ENCODE assay signal across 26 cellular contexts in the genomic region with DNA sequence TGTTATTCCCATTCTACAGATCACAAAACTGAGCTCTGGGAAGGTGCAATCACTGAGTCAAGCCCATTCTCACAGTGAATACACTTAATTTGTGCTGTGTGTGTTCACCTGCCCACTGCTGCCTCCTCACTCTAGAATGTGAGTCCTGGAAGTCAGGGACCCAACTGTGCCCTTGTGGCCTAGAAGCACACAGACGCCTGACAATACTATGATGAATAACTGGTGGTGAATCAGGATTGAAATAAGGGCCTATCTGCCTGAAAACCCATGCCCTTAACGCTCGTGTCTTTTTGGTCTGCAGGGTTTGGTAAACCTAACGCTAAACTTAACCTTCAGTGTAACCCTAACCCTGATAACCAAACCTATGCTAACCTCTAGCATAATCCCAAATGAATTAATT.
A peak's percentile ranks its signal among the peaks of the same experiment; 100 is the strongest.
DNase-seq lines count a peak whose midpoint lies in the region; ATAC-seq and TF ChIP-seq lines count a peak whose summit lies in the region.
"Had no signal": no experiment of that assay in that cellular context is flagged by ENCODE, and none has a peak within 500 bp of the region (broad histone marks: within the 10 kb centered on the region; RNA-seq: fewer than 3 reads in every experiment).

No MANE protein-coding gene starts in this region.

- H3K4me1 Mint-ChIP-seq in neural progenitor cell (peaks cover 52% of the 10 kb centered on the region), type B pancreatic cell (ENCODE audit: unreplicated experiment) (peaks cover 40% of the 10 kb centered on the region)
- H3K4me1 Mint-ChIP-seq in activated naive CD8-positive, alpha-beta T cell treated with anti-CD3 and anti-CD28 coated beads for 36 hours, result no peaks in the 10 kb centered on the region
- H3K4me1 Mint-ChIP-seq: CD4-positive, alpha-beta memory T cell; stimulated activated naive CD8-positive, alpha-beta T cell treated with anti-CD3 and anti-CD28 coated beads, Interleukin-15, amount 100 ng/mL, for 72 hours had no signal

- no peaks in the 10 kb centered on the region for H3K9me3 Mint-ChIP-seq in neural progenitor cell
- H3K9me3 Mint-ChIP-seq in type B pancreatic cell, result no peaks in the 10 kb centered on the region
- no peaks in the 10 kb centered on the region for H3K9me3 Mint-ChIP-seq in activated naive CD8-positive, alpha-beta T cell treated with anti-CD3 and anti-CD28 coated beads for 36 hours
- H3K9me3 Mint-ChIP-seq: activated T-cell treated with anti-CD3 and anti-CD28 coated beads, Interleukin-2, amount 50 U/mL, for 4 hours; CD4-positive, alpha-beta memory T cell; stimulated activated naive CD8-positive, alpha-beta T cell treated with anti-CD3 and anti-CD28 coated beads, Interleukin-15, amount 100 ng/mL, for 72 hours had no signal

- H3K27me3 ChIP-seq in heart right ventricle (no peaks in the 10 kb centered on the region), right atrium auricular region (no peaks in the 10 kb centered on the region), esophagus muscularis mucosa (no peaks in the 10 kb centered on the region), neural progenitor cell (no peaks in the 10 kb centered on the region), hepatocyte (no peaks in the 10 kb centered on the region)
- H3K27me3 ChIP-seq: brain microvascular endothelial cell, foreskin keratinocyte, sigmoid colon had no signal

- H3K4me3 ChIP-seq in heart right ventricle (peak overlapping the region in 2 of 10 donors; percentile 16 to 21), right atrium auricular region (no peak overlapping the region), esophagus muscularis mucosa (no peak overlapping the region), neural progenitor cell (peak overlapping the region; percentile 1), hepatocyte (no peak overlapping the region)
- H3K4me3 ChIP-seq: lung, sigmoid colon had no signal

- no peak for ATAC-seq in heart right ventricle
- ATAC-seq: activated T-cell treated with anti-CD3 and anti-CD28 coated beads, Interleukin-2, amount 50 U/mL, for 4 hours; foreskin keratinocyte; SK-N-SH treated with all-trans-retinoic acid at 6 μM for 48 hours; stimulated activated naive CD8-positive, alpha-beta T cell treated with anti-CD3 and anti-CD28 coated beads, Interleukin-15, amount 100 ng/mL, for 72 hours had no signal

- peak overlapping the region; percentile 63 for H3K4me2 ChIP-seq in neural progenitor cell
- H3K4me2 ChIP-seq in hepatocyte, result no peak overlapping the region

- H3K27me3 Mint-ChIP-seq in neural progenitor cell (ENCODE audit: insufficient read depth, low read depth) (peaks cover 2% of the 10 kb centered on the region), type B pancreatic cell (no peaks in the 10 kb centered on the region)
- no peaks in the 10 kb centered on the region for H3K27me3 Mint-ChIP-seq in activated naive CD8-positive, alpha-beta T cell treated with anti-CD3 and anti-CD28 coated beads for 36 hours
- H3K27me3 Mint-ChIP-seq: CD4-positive, alpha-beta memory T cell; stimulated activated naive CD8-positive, alpha-beta T cell treated with anti-CD3 and anti-CD28 coated beads, Interleukin-15, amount 100 ng/mL, for 72 hours had no signal

- H3K9me2 ChIP-seq in hepatocyte (replicated peaks; ENCODE audit: insufficient read depth), result no peaks in the 10 kb centered on the region

- H4K20me1 ChIP-seq in neural progenitor cell (ENCODE audit: low read depth) (peaks cover 58% of the 10 kb centered on the region), hepatocyte (ENCODE audit: insufficient read depth, poor library complexity, severe bottlenecking) (no peaks in the 10 kb centered on the region)

- no peak for TF ChIP-seq CTCF in heart right ventricle (IDR thresholded peaks at IDR 0.05)
- no peak for TF ChIP-seq CTCF in right atrium auricular region (IDR thresholded peaks at IDR 0.05)
- TF ChIP-seq CTCF in esophagus muscularis mucosa (IDR thresholded peaks at IDR 0.05), result no peak
- no peak for TF ChIP-seq CTCF in neural progenitor cell (IDR thresholded peaks at IDR 0.05)
- TF ChIP-seq CTCF in type B pancreatic cell (conservative IDR thresholded peaks at IDR 0.05), result no peak
- TF ChIP-seq CTCF in hepatocyte (IDR thresholded peaks at IDR 0.05; ENCODE audit: poor library complexity), result no peak

- WGBS in heart right ventricle, 2 donors, result 79% methylated on average over 4 of the region's 4 CpGs
- WGBS in esophagus muscularis mucosa, result 80% methylated on average over 4 of the region's 4 CpGs
- WGBS in hepatocyte (ENCODE audit: low lambda C conversion rate, missing lambda C conversion rate), result over 99% methylated on average over 4 of the region's 4 CpGs

- H3K4me1 ChIP-seq in heart right ventricle (peaks cover 8 to 71% (median 56%) of the 10 kb centered on the region in 9 donors), right atrium auricular region (peaks cover 0 to 40% of the 10 kb centered on the region in 2 donors), esophagus muscularis mucosa (peaks cover 24 to 40% (median 37%) of the 10 kb centered on the region in 4 donors), neural progenitor cell (peaks cover 27% of the 10 kb centered on the region), hepatocyte (ENCODE audit: insufficient read depth) (no peaks in the 10 kb centered on the region)
- H3K4me1 ChIP-seq: foreskin keratinocyte had no signal

- H3F3A ChIP-seq in neural progenitor cell (ENCODE audit: low read depth), result peaks cover 37% of the 10 kb centered on the region

- TF ChIP-seq POLR2A in esophagus muscularis mucosa (IDR thresholded peaks at IDR 0.05; ENCODE audit: low read depth), result no peak

- intact Hi-C loops in heart right ventricle (cut with DNase I) (loop anchor here in 5 of 10 donors (5.0 to 10.0 kb wide), 4 partner anchors 42 to 82 kb away; a partner anchor contains a TSS), esophagus muscularis mucosa (cut with DNase I) (no loop called here)

- H3K36me3 Mint-ChIP-seq in neural progenitor cell (peaks cover 17% of the 10 kb centered on the region), type B pancreatic cell (peaks cover 5% of the 10 kb centered on the region)
- no peaks in the 10 kb centered on the region for H3K36me3 Mint-ChIP-seq in activated naive CD8-positive, alpha-beta T cell treated with anti-CD3 and anti-CD28 coated beads for 36 hours
- H3K36me3 Mint-ChIP-seq: CD4-positive, alpha-beta memory T cell had no signal

- H3K27ac Mint-ChIP-seq in neural progenitor cell (peak overlapping the region; percentile 96), type B pancreatic cell (no peak overlapping the region)
- H3K27ac Mint-ChIP-seq in activated naive CD8-positive, alpha-beta T cell treated with anti-CD3 and anti-CD28 coated beads for 36 hours, result no peak overlapping the region
- H3K27ac Mint-ChIP-seq: CD4-positive, alpha-beta memory T cell had no signal

- H3K4me3 Mint-ChIP-seq in neural progenitor cell, result peak overlapping the region; percentile 60
- peak overlapping the region; percentile 26 for H3K4me3 Mint-ChIP-seq in type B pancreatic cell
- no peak overlapping the region for H3K4me3 Mint-ChIP-seq in activated naive CD8-positive, alpha-beta T cell treated with anti-CD3 and anti-CD28 coated beads for 36 hours
- H3K4me3 Mint-ChIP-seq: activated T-cell treated with anti-CD3 and anti-CD28 coated beads, Interleukin-2, amount 50 U/mL, for 4 hours; CD4-positive, alpha-beta memory T cell; stimulated activated naive CD8-positive, alpha-beta T cell treated with anti-CD3 and anti-CD28 coated beads, Interleukin-15, amount 100 ng/mL, for 72 hours had no signal

- no peak overlapping the region for H3K9ac ChIP-seq in neural progenitor cell

- H3K36me3 ChIP-seq in heart right ventricle, result no peaks in the 10 kb centered on the region
- no peaks in the 10 kb centered on the region for H3K36me3 ChIP-seq in right atrium auricular region
- no peaks in the 10 kb centered on the region for H3K36me3 ChIP-seq in esophagus muscularis mucosa
- no peaks in the 10 kb centered on the region for H3K36me3 ChIP-seq in neural progenitor cell
- H3K36me3 ChIP-seq in hepatocyte (replicated peaks; ENCODE audit: insufficient read depth, low read depth), result no peaks in the 10 kb centered on the region
- H3K36me3 ChIP-seq: brain microvascular endothelial cell, sigmoid colon had no signal

- TF ChIP-seq EP300 in esophagus muscularis mucosa (IDR thresholded peaks at IDR 0.05), result no peak

- peaks cover 68% of the 10 kb centered on the region for H3K79me2 ChIP-seq in neural progenitor cell (ENCODE audit: low read depth)
- H3K79me2 ChIP-seq in hepatocyte, result no peaks in the 10 kb centered on the region

- H3K27ac ChIP-seq in heart right ventricle (peak overlapping the region in 9 of 10 donors; percentile 36 to 78 (median 70)), right atrium auricular region (no peak overlapping the region), esophagus muscularis mucosa (replicated peaks in 1 of 4) (peak overlapping the region in 3 of 4 donors; percentile 19 to 34 (median 27)), neural progenitor cell (no peak overlapping the region), hepatocyte (no peak overlapping the region)
- H3K27ac ChIP-seq: brain microvascular endothelial cell, foreskin keratinocyte had no signal

- H3K9me3 ChIP-seq in heart right ventricle (no peaks in the 10 kb centered on the region), right atrium auricular region (no peaks in the 10 kb centered on the region), esophagus muscularis mucosa (no peaks in the 10 kb centered on the region), neural progenitor cell (ENCODE audit: low read depth) (no peaks in the 10 kb centered on the region), hepatocyte (ENCODE audit: low read depth) (no peaks in the 10 kb centered on the region)
- H3K9me3 ChIP-seq: sigmoid colon had no signal

- DNase-seq in heart right ventricle, result no peak
- DNase-seq in right atrium auricular region (ENCODE audit: low spot score), result no peak
- no peak for DNase-seq in esophagus muscularis mucosa (ENCODE audit: extremely low spot score)
- no peak for DNase-seq in neural progenitor cell (ENCODE audit: low spot score)
- DNase-seq in type B pancreatic cell (ENCODE audit: extremely low spot score, unreplicated experiment), result no peak
- DNase-seq in hepatocyte (ENCODE audit: low spot score), result no peak
- no peak for DNase-seq in activated CD8-positive, alpha-beta memory T cell treated with anti-CD3 and anti-CD28 coated beads, Interleukin-2, amount 50 U/mL, for 48 hours
- no peak for DNase-seq in activated naive CD8-positive, alpha-beta T cell treated with anti-CD3 and anti-CD28 coated beads for 36 hours
- DNase-seq: 8988T; activated CD4-positive, alpha-beta T cell treated with anti-CD3 and anti-CD28 coated beads for 4 hours; activated T-cell treated with anti-CD3 and anti-CD28 coated beads, Interleukin-2, amount 50 U/mL, for 4 hours; CD4-positive, alpha-beta memory T cell; effector CD8-positive, alpha-beta T cell; foreskin keratinocyte; Kasumi-1; NCI-H187 treated with DMSO at 0.1 percent for 48 hours; NCI-H69; occipital lobe; RPMI8226; sigmoid colon; stimulated activated naive CD8-positive, alpha-beta T cell treated with anti-CD3 and anti-CD28 coated beads, Interleukin-15, amount 100 ng/mL, for 72 hours; T-helper 2 cell; trophoblast cell had no signal

- H2AFZ ChIP-seq in neural progenitor cell (replicated peaks), result no peak overlapping the region
- H2AFZ ChIP-seq in hepatocyte, result no peak overlapping the region

Comparison
In these comparisons a context has a peak if more than half of its experiments do, and no peak if none do; other contexts are left out.
1. H3K27ac ChIP-seq: peak in heart right ventricle (9 of 10) and esophagus muscularis mucosa (3 of 4); none in right atrium auricular region (0 of 2), neural progenitor cell (single experiment) and hepatocyte (single experiment).